ENCODE assay signal across 10 cellular contexts in genomic region chr16:31879937-31880321, GRCh38. TPM values are rescaled to one million over a fixed set of nuclear protein-coding genes. Genes with fewer than 3 reads are reported as not detected.
A peak's percentile ranks its signal among the peaks of the same experiment; 100 is the strongest.
DNase-seq lines count a peak whose midpoint lies in the region; ATAC-seq, FAIRE-seq and TF ChIP-seq lines count a peak whose summit lies in the region.
"Had no signal": no experiment of that assay in that cellular context is flagged by ENCODE, and none has a peak within 500 bp of the region (broad histone marks: within the 10 kb centered on the region; RNA-seq: fewer than 3 reads in every experiment).

No MANE protein-coding gene starts in this region.

- peaks cover 14% of the 10 kb centered on the region for H3K9me3 ChIP-seq in K562 (replicated peaks; ENCODE audit: control insufficient read depth, insufficient read depth, low read depth, low read length)
- H3K9me3 ChIP-seq in upper lobe of right lung: no peaks in the 10 kb centered on the region

- ATAC-seq in K562: no peak
- ATAC-seq in upper lobe of right lung: no peak
- no peak for ATAC-seq in HG03521 (IDR thresholded peaks at IDR 0.05; ENCODE audit: unreplicated experiment)
- ATAC-seq in GM18517 (IDR thresholded peaks at IDR 0.05; ENCODE audit: unreplicated experiment): no peak

- peak overlapping the region; percentile 32 to 70; a peak in 3 of 4 replicates for H3K9ac ChIP-seq in K562 (ENCODE audit: insufficient read depth in 1 of 2, low read depth in 2 of 2, low read length in 2 of 2)

- H3K4me2 ChIP-seq in K562 (ENCODE audit: insufficient read depth, low read length): peak overlapping the region; percentile 79

- H3K4me3 Mint-ChIP-seq in activated naive CD4-positive, alpha-beta T cell treated with anti-CD3 and anti-CD28 coated beads, Interleukin-2, amount 10 ng/mL, durations not matched to agents 7 days and 5 days: no peak overlapping the region
- no peak overlapping the region for H3K4me3 Mint-ChIP-seq in mesothelial cell of epicardium

- H3K27me3 Mint-ChIP-seq in activated naive CD4-positive, alpha-beta T cell treated with anti-CD3 and anti-CD28 coated beads, Interleukin-2, amount 10 ng/mL, durations not matched to agents 7 days and 5 days: no peaks in the 10 kb centered on the region
- H3K27me3 Mint-ChIP-seq in mesothelial cell of epicardium (ENCODE audit: low read depth): no peaks in the 10 kb centered on the region

- 0% methylated on average over 1 of the region's 1 CpG for WGBS in K562 (ENCODE audit: insufficient coverage, low coverage, missing lambda C conversion rate)

- no peak for TF ChIP-seq EP300 in K562 (IDR thresholded peaks at IDR 0.05; ENCODE audit: low read length)

- intact Hi-C loops in K562 (cut with micrococcal nuclease): loop anchor here (5.0 to 10.0 kb wide), 2 partner anchors 178 to 495 kb away; no protein-coding TSS in a partner anchor
- intact Hi-C loops in upper lobe of right lung (cut with DNase I): no loop called here

- H3K9me1 ChIP-seq in K562 (ENCODE audit: control insufficient read depth, insufficient read depth, low read length): no peaks in the 10 kb centered on the region

- H2AFZ ChIP-seq in K562 (ENCODE audit: low read depth, low read length): no peak overlapping the region

- TF ChIP-seq RAD21 in K562 (CRISPR knock-in tag; conservative IDR thresholded peaks at IDR 0.05 in 1 of 2, IDR thresholded peaks at IDR 0.05 in 1 of 2): no peak

- peaks cover 13 to 68% of the 10 kb centered on the region in 2 experiments; a peak in 4 of 5 replicates for H3K4me1 ChIP-seq in K562 (replicated peaks in 1 of 2; ENCODE audit: control insufficient read depth in 2 of 2, insufficient read depth in 2 of 2, low read length in 2 of 2)
- peaks cover 42% of the 10 kb centered on the region for H3K4me1 ChIP-seq in upper lobe of right lung

- peak overlapping the region; percentile 85 for H3K27ac Mint-ChIP-seq in activated naive CD4-positive, alpha-beta T cell treated with anti-CD3 and anti-CD28 coated beads, Interleukin-2, amount 10 ng/mL, durations not matched to agents 7 days and 5 days
- H3K27ac Mint-ChIP-seq in mesothelial cell of epicardium: peak overlapping the region; percentile 39

- H3K36me3 ChIP-seq in K562 (ENCODE audit: control insufficient read depth, insufficient read depth, low read length) (peaks cover 94% of the 10 kb centered on the region), upper lobe of right lung (peaks cover 7% of the 10 kb centered on the region)

- TF ChIP-seq CTCF in K562 (IDR thresholded peaks at IDR 0.05 in 2 of 3, conservative IDR thresholded peaks at IDR 0.05 in 1 of 3; ENCODE audit: insufficient read depth in 2 of 3, low read depth in 1 of 3, low read length in 3 of 3) (no peak), mesothelial cell of epicardium (IDR thresholded peaks at IDR 0.05; ENCODE audit: unreplicated experiment) (no peak), upper lobe of right lung (IDR thresholded peaks at IDR 0.05) (no peak)

- H3K4me1 Mint-ChIP-seq in activated naive CD4-positive, alpha-beta T cell treated with anti-CD3 and anti-CD28 coated beads, Interleukin-2, amount 10 ng/mL, durations not matched to agents 7 days and 5 days: peaks cover 75% of the 10 kb centered on the region
- peaks cover 23% of the 10 kb centered on the region for H3K4me1 Mint-ChIP-seq in mesothelial cell of epicardium

- CTCF ChIA-PET in activated naive CD4-positive, alpha-beta T cell treated with anti-CD3 and anti-CD28 coated beads, Interleukin-2, amount 10 ng/mL, durations not matched to agents 7 days and 5 days (lab: Charles Lee): interaction anchor here (1.9 kb wide), 1 partner anchor 11 kb away, joined by 12 read pairs; no protein-coding TSS in a partner anchor
- CTCF ChIA-PET in K562 (lab: Yijun Ruan, JAX; ENCODE audit: low intra/inter-chr PET ratio): no interaction called here

- DNase-seq in activated naive CD4-positive, alpha-beta T cell treated with anti-CD3 and anti-CD28 coated beads, Interleukin-2, amount 10 ng/mL, durations not matched to agents 7 days and 5 days: no peak
- DNase-seq in activated naive CD4-positive, alpha-beta T cell (lab: John Stamatoyannopoulos, UW): no peak
- DNase-seq in K562 (ENCODE audit: extremely low read depth in 1 of 4, low spot score in 3 of 4) (no peak), mesothelial cell of epicardium (ENCODE audit: low spot score in 2 of 2, unreplicated experiment in 2 of 2) (no peak), upper lobe of right lung (no peak), DMS 273 (lab: John Stamatoyannopoulos, UW; ENCODE audit: unreplicated experiment) (no peak)
- DNase-seq: amygdala had no signal

- TSS peak; percentile 97 for BruUV-seq in K562 (replicated peaks; lab: Mats Ljungman, UMichigan)

- peaks cover 90% of the 10 kb centered on the region for H3K36me3 Mint-ChIP-seq in activated naive CD4-positive, alpha-beta T cell treated with anti-CD3 and anti-CD28 coated beads, Interleukin-2, amount 10 ng/mL, durations not matched to agents 7 days and 5 days
- H3K36me3 Mint-ChIP-seq in mesothelial cell of epicardium: peaks cover 5% of the 10 kb centered on the region

- no peak for TF ChIP-seq POLR2A in K562 (conservative IDR thresholded peaks at IDR 0.05)

- in situ Hi-C loops in K562 (cut with MboI): no loop called here

- peaks cover 100% of the 10 kb centered on the region for H3K79me2 ChIP-seq in K562 (ENCODE audit: control insufficient read depth, insufficient read depth, low read length)

- H3K27me3 ChIP-seq in K562 (ENCODE audit: control insufficient read depth in 2 of 2, insufficient read depth in 2 of 2, low read length in 2 of 2): no peaks in the 10 kb centered on the region
- H3K27me3 ChIP-seq in upper lobe of right lung: no peaks in the 10 kb centered on the region

- peaks cover 26% of the 10 kb centered on the region for H4K20me1 ChIP-seq in K562 (replicated peaks; ENCODE audit: control insufficient read depth, insufficient read depth, low read length)

- H3K4me3 ChIP-seq in K562 (no peak overlapping the region), upper lobe of right lung (no peak overlapping the region)

- no peak for FAIRE-seq in K562 (lab: Jason Lieb, UNC)
- FAIRE-seq: islet of Langerhans had no signal

- POLR2A ChIA-PET in K562 (lab: Yijun Ruan, JAX): interaction anchor here (0.6 to 1.3 kb wide), 3 partner anchors 19 to 489 kb away, joined by 3 to 5 read pairs (median 3); no protein-coding TSS in a partner anchor

- peak overlapping the region; percentile 94 for H3K27ac ChIP-seq in K562 (ENCODE audit: extremely low read depth, low read depth, low read length)
- peak overlapping the region; percentile 39 for H3K27ac ChIP-seq in upper lobe of right lung

- H3K9me3 Mint-ChIP-seq in activated naive CD4-positive, alpha-beta T cell treated with anti-CD3 and anti-CD28 coated beads, Interleukin-2, amount 10 ng/mL, durations not matched to agents 7 days and 5 days: peaks cover 32% of the 10 kb centered on the region
- no peaks in the 10 kb centered on the region for H3K9me3 Mint-ChIP-seq in mesothelial cell of epicardium

TF ChIP-seq in K562, 482 proteins besides CTCF, POLR2A, EP300 and RAD21:
- 0 out of 2 replicates have a peak, but pooled peaks have one; percentile 7 for TF ChIP-seq XRCC5 (IDR thresholded peaks at IDR 0.05; ENCODE audit: low read depth, low read length)
- TF ChIP-seq HOXB6 (CRISPR knock-in tag; IDR thresholded peaks at IDR 0.05; ENCODE audit: borderline replicate concordance): no peak
- no peak for TF ChIP-seq NR2C2 (CRISPR knock-in tag; IDR thresholded peaks at IDR 0.05)
- TF ChIP-seq NR2C2 (tag; IDR thresholded peaks at IDR 0.05): 0 out of 2 replicates have a peak, but pooled peaks have one; percentile 7

RNA-seq across cellular contexts. Expression of gene ZNF267, which starts 6.3 kb away (rescaled TPM):
- total RNA-seq in K562 (2011; cell fraction: chromatin; rRNA removed; ENCODE audit: low replicate concordance): 24.7 and 44.0 TPM in 2 replicates
- total RNA-seq in K562 (2011; cell fraction: nucleolus; rRNA removed): 17.0 and 25.0 TPM in 2 replicates
- total RNA-seq in K562 (2011; cell fraction: nucleoplasm; rRNA removed): 25.1 and 28.1 TPM in 2 replicates
- total RNA-seq in K562 (2014; rRNA removed) (14.2 and 18.2 TPM in 2 replicates), K562 (2014; rRNA removed; fragmentation: Illumina TruSeq; extraction: Trizol) (34.5 and 40.8 TPM in 2 replicates), K562 (2015; rRNA removed; fragmentation: Illumina TruSeq; extraction: Trizol) (35.1 and 38.8 TPM in 2 replicates), K562 (2021) (24.6 and 29.1 TPM in 2 replicates), mesothelial cell of epicardium (12.9 to 14.2 TPM (median 13.5 TPM) in 3 replicates), upper lobe of right lung (17.0 TPM)
- polyA plus RNA-seq in K562 (2011; rRNA removed) (16.0 and 21.4 TPM in 2 replicates), K562 (2014; fragmentation: Illumina TruSeq; extraction: Trizol) (19.2 and 21.5 TPM in 2 replicates), K562 (2014; fragmentation: Nextera tagmentation; extraction: Ambion mirVana) (10 to 100 TPM; 18.1 to 22.2 TPM), K562 (2014; rRNA removed) (13.0 and 14.6 TPM in 2 replicates)
- 3.5 and 6.0 TPM in 2 replicates for polyA plus RNA-seq in K562 (2011; cell fraction: cytosol; rRNA removed)
- polyA plus RNA-seq in K562 (2011; cell fraction: nucleus; rRNA removed): 9.2 and 12.6 TPM in 2 replicates
- 12.6 and 14.4 TPM in 2 replicates for polyA plus RNA-seq in K562 (2012)
- 43.3 and 47.1 TPM in 2 replicates for polyA minus RNA-seq in K562 (2011; rRNA and poly(A)+ RNA removed)
- 12.4 and 13.0 TPM in 2 replicates for polyA minus RNA-seq in K562 (2011; cell fraction: cytosol; rRNA and poly(A)+ RNA removed)
- 33.3 and 40.5 TPM in 2 replicates for polyA minus RNA-seq in K562 (2011; cell fraction: nucleus; rRNA and poly(A)+ RNA removed)
